ENCODE assay signal across 23 cellular contexts in genomic region chr2:228507231-228507824, GRCh38.
"Had no signal": no experiment of that assay in that cellular context is flagged by ENCODE, and none has a peak within 500 bp of the region (broad histone marks: within the 10 kb centered on the region; RNA-seq: fewer than 3 reads in every experiment).

No MANE protein-coding gene starts in this region.

- H3K36me3 ChIP-seq: stomach, suprapubic skin, tibial nerve, uterus had no signal

- H3K4me1 Mint-ChIP-seq: activated B cell treated with CpG ODN at 0.5 μM for 24 hours; activated CD4-positive, alpha-beta T cell treated with anti-CD3 and anti-CD28 coated beads for 36 hours; activated naive CD8-positive, alpha-beta T cell treated with anti-CD3 and anti-CD28 coated beads for 36 hours; memory B cell; neural crest cell; stimulated activated memory B cell treated with anti-CD40 and anti-IgM and Interleukin-4, amounts not matched to agents 10 μg/mL and 1 μg/mL and 100 μg/mL, for 72 hours had no signal

- H3K9me3 ChIP-seq: mucosa of descending colon, stomach, suprapubic skin, tibial nerve, uterus had no signal

- H3K27ac Mint-ChIP-seq: activated B cell treated with CpG ODN at 0.5 μM for 24 hours; activated CD4-positive, alpha-beta T cell treated with anti-CD3 and anti-CD28 coated beads for 36 hours; activated naive CD8-positive, alpha-beta T cell treated with anti-CD3 and anti-CD28 coated beads for 36 hours; activated T-helper 2 cell treated with anti-CD3 and anti-CD28 coated beads, Interferon-gamma antibody, Interleukin-2, Interleukin-4, amounts not matched to agents 10 μg/mL and 5 μg/mL and 100 μg/mL, durations not matched to agents 14 hours and 24 hours and 36 hours; memory B cell; stimulated activated memory B cell treated with anti-CD40 and anti-IgM and Interleukin-4, amounts not matched to agents 10 μg/mL and 1 μg/mL and 100 μg/mL, for 72 hours; T-helper 1 cell treated with Interleukin-12 subunit alpha and Interleukin-12 subunit beta and Interleukin-4 antibody, amounts not matched to agents 30 μg/mL and 1 μg/mL, for 36 hours had no signal

- H3K9me3 Mint-ChIP-seq: neural crest cell had no signal

- H3K4me1 ChIP-seq: stomach, suprapubic skin, tibial nerve, uterus had no signal

- H3K4me3 ChIP-seq: mucosa of descending colon, stomach, suprapubic skin, tibial nerve, uterus had no signal

- H3K4me3 Mint-ChIP-seq: activated B cell treated with CpG ODN at 0.5 μM for 24 hours; activated CD4-positive, alpha-beta T cell treated with anti-CD3 and anti-CD28 coated beads for 36 hours; activated naive CD8-positive, alpha-beta T cell treated with anti-CD3 and anti-CD28 coated beads for 36 hours; activated T-cell treated with anti-CD3 and anti-CD28 coated beads, Interleukin-2, amount 50 U/mL, for 4 hours; memory B cell; neural crest cell; stimulated activated memory B cell treated with anti-CD40 and anti-IgM and Interleukin-4, amounts not matched to agents 10 μg/mL and 1 μg/mL and 100 μg/mL, for 72 hours; T-helper 1 cell treated with Interleukin-12 subunit alpha and Interleukin-12 subunit beta and Interleukin-4 antibody, amounts not matched to agents 30 μg/mL and 1 μg/mL, for 36 hours had no signal

- H3K27me3 ChIP-seq: stomach, suprapubic skin, tibial nerve, uterus had no signal

- H3K27ac ChIP-seq: stomach, suprapubic skin, tibial nerve, uterus had no signal

- DNase-seq: activated B cell treated with CpG ODN at 0.5 μM for 24 hours; activated CD4-positive, alpha-beta T cell treated with anti-CD3 and anti-CD28 coated beads for 36 hours; activated CD4-positive, alpha-beta T cell treated with anti-CD3 and anti-CD28 coated beads, Interleukin-2, amount 50 U/mL, for 48 hours; activated CD8-positive, alpha-beta memory T cell treated with anti-CD3 and anti-CD28 coated beads, Interleukin-2, amount 50 U/mL, for 48 hours; activated naive CD4-positive, alpha-beta T cell; activated naive CD8-positive, alpha-beta T cell treated with anti-CD3 and anti-CD28 coated beads for 36 hours; activated T-cell treated with anti-CD3 and anti-CD28 coated beads, Interleukin-2, amount 50 U/mL, for 4 hours; amygdala; mucosa of descending colon; occipital lobe; posterior cingulate gyrus; small intestine; stimulated activated CD4-positive, alpha-beta T cell treated with anti-CD3 and anti-CD28 coated beads, Interleukin-15, amount 100 ng/mL, for 24 hours; stomach; T1000; uterus had no signal

- H3K36me3 Mint-ChIP-seq: activated naive CD8-positive, alpha-beta T cell treated with anti-CD3 and anti-CD28 coated beads for 36 hours; memory B cell; stimulated activated memory B cell treated with anti-CD40 and anti-IgM and Interleukin-4, amounts not matched to agents 10 μg/mL and 1 μg/mL and 100 μg/mL, for 72 hours had no signal

- H3K27me3 Mint-ChIP-seq: activated B cell treated with CpG ODN at 0.5 μM for 24 hours; activated CD4-positive, alpha-beta T cell treated with anti-CD3 and anti-CD28 coated beads for 36 hours; activated naive CD8-positive, alpha-beta T cell treated with anti-CD3 and anti-CD28 coated beads for 36 hours; memory B cell; stimulated activated memory B cell treated with anti-CD40 and anti-IgM and Interleukin-4, amounts not matched to agents 10 μg/mL and 1 μg/mL and 100 μg/mL, for 72 hours had no signal
